In genomic region chr4:179095585-179096228, GRCh38 we compare ENCODE assay signal across 12 cellular contexts.
DNase-seq lines count a peak whose midpoint lies in the region; TF ChIP-seq lines count a peak whose summit lies in the region.
"Had no signal": no experiment of that assay in that cellular context is flagged by ENCODE, and none has a peak within 500 bp of the region (broad histone marks: within the 10 kb centered on the region; RNA-seq: fewer than 3 reads in every experiment).

No MANE protein-coding gene starts in this region.

- H3K9me3 ChIP-seq in mammary epithelial cell (replicated peaks; ENCODE audit: insufficient read depth, low read length) (peaks cover 6% of the 10 kb centered on the region), fibroblast of lung (ENCODE audit: control insufficient read depth, insufficient read depth, low read depth, low read length) (no peaks in the 10 kb centered on the region), testis (no peaks in the 10 kb centered on the region)
- H3K9me3 ChIP-seq: BLaER1 had no signal

- H3K4me3 ChIP-seq in mammary epithelial cell (replicated peaks in 1 of 3; ENCODE audit: insufficient read depth in 1 of 3, low read depth in 2 of 3, low read length in 3 of 3) (no peak overlapping the region), fibroblast of lung (replicated peaks in 1 of 4; ENCODE audit: control extremely low read depth in 1 of 4, insufficient read depth in 1 of 4, low read depth in 3 of 4, low read length in 4 of 4) (no peak overlapping the region), testis (no peak overlapping the region)
- H3K4me3 ChIP-seq: BLaER1 had no signal

- no peak overlapping the region for H3K4me3 Mint-ChIP-seq in MCF 10A (ENCODE audit: unreplicated experiment)
- H3K4me3 Mint-ChIP-seq: naive thymus-derived CD8-positive, alpha-beta T cell had no signal

- H3K27ac ChIP-seq in mammary epithelial cell (ENCODE audit: insufficient read depth, low read depth, low read length) (no peak overlapping the region), fibroblast of lung (ENCODE audit: insufficient read depth, low read length) (no peak overlapping the region), testis (no peak overlapping the region)
- H3K27ac ChIP-seq: BLaER1 had no signal

- H3K9ac ChIP-seq in mammary epithelial cell (ENCODE audit: insufficient read depth, low read length) (no peak overlapping the region), fibroblast of lung (ENCODE audit: insufficient read depth, low read length) (no peak overlapping the region)
- H3K9ac ChIP-seq: BLaER1 had no signal

- DNase-seq in MCF 10A (ENCODE audit: unreplicated experiment) (peak; percentile 70), mammary epithelial cell (no peak), RKO (ENCODE audit: low spot score) (peak; percentile 42), fibroblast of lung (ENCODE audit: low read depth in 2 of 2) (peak; percentile 46 to 72), testis (peak; percentile 67), HCEC 1CT (no peak), posterior vena cava (ENCODE audit: low spot score) (no peak)
- DNase-seq in activated CD4-positive, alpha-beta T cell treated with anti-CD3 and anti-CD28 coated beads for 1 hour = no peak
- DNase-seq: hippocampal formation; naive thymus-derived CD8-positive, alpha-beta T cell; stimulated activated naive CD8-positive, alpha-beta T cell treated with anti-CD3 and anti-CD28 coated beads, Interleukin-15, Interleukin-2, amounts not matched to agents 100 U/mL and 50 U/mL, for 24 hours had no signal

- H3K27me3 Mint-ChIP-seq in MCF 10A (ENCODE audit: insufficient read depth, unreplicated experiment) = no peaks in the 10 kb centered on the region
- H3K27me3 Mint-ChIP-seq: naive thymus-derived CD8-positive, alpha-beta T cell had no signal

- POLR2A ChIA-PET in MCF 10A (lab: Yijun Ruan, JAX) = no interaction called here

- H3K4me1 Mint-ChIP-seq in MCF 10A (ENCODE audit: insufficient read depth, unreplicated experiment) = no peaks in the 10 kb centered on the region
- H3K4me1 Mint-ChIP-seq: naive thymus-derived CD8-positive, alpha-beta T cell had no signal

- no TSS peak for BruUV-seq in MCF 10A (replicated peaks; lab: Mats Ljungman, UMichigan)
- no TSS peak for BruUV-seq in mammary epithelial cell (replicated peaks; lab: Mats Ljungman, UMichigan)

- intact Hi-C loops in MCF 10A (cut with micrococcal nuclease) (no loop called here), mammary epithelial cell (cut with micrococcal nuclease) (no loop called here), testis (cut with DNase I; ENCODE audit: low total_unique reads) (no loop called here), posterior vena cava (cut with DNase I) (no loop called here)

- dilution Hi-C loops in mammary epithelial cell (cut with HindIII; ENCODE audit: low sequenced_read_pairs) = no loop called here

- WGBS in mammary epithelial cell (ENCODE audit: low coverage, missing lambda C conversion rate) = 11% methylated on average over 4 of the region's 4 CpGs
- WGBS in testis, 2 donors = 17 to 31% methylated on average over 4 of the region's 4 CpGs

- no peak overlapping the region for H2AFZ ChIP-seq in mammary epithelial cell (ENCODE audit: low read depth, low read length)
- no peak overlapping the region for H2AFZ ChIP-seq in fibroblast of lung (ENCODE audit: low read length)

- H4K20me1 ChIP-seq in mammary epithelial cell (ENCODE audit: insufficient read depth, low read length) (no peaks in the 10 kb centered on the region), fibroblast of lung (ENCODE audit: control insufficient read depth, extremely low read depth, insufficient read depth, low read length) (no peaks in the 10 kb centered on the region)
- H4K20me1 ChIP-seq: BLaER1 had no signal

- TF ChIP-seq POLR2A in testis (IDR thresholded peaks at IDR 0.05) = no peak

- no peaks in the 10 kb centered on the region for H3K9me3 Mint-ChIP-seq in MCF 10A (ENCODE audit: unreplicated experiment)

- no peak overlapping the region for H3K4me2 ChIP-seq in mammary epithelial cell (ENCODE audit: insufficient read depth, low read depth, low read length)
- no peak overlapping the region for H3K4me2 ChIP-seq in fibroblast of lung (ENCODE audit: extremely low read depth, insufficient read depth, low read length)
- H3K4me2 ChIP-seq: BLaER1 had no signal

- H3K27ac Mint-ChIP-seq in MCF 10A (ENCODE audit: low read depth, unreplicated experiment) = no peak overlapping the region
- H3K27ac Mint-ChIP-seq: naive thymus-derived CD8-positive, alpha-beta T cell had no signal

- TF ChIP-seq CTCF in MCF 10A (IDR thresholded peaks at IDR 0.05; ENCODE audit: unreplicated experiment) (no peak), mammary epithelial cell (conservative IDR thresholded peaks at IDR 0.05 in 1 of 2, IDR thresholded peaks at IDR 0.05 in 1 of 2; ENCODE audit: extremely low read depth in 1 of 2, insufficient read depth in 1 of 2, low read depth in 1 of 2, low read length in 2 of 2) (no peak), fibroblast of lung (conservative IDR thresholded peaks at IDR 0.05 in 1 of 2, IDR thresholded peaks at IDR 0.05 in 1 of 2; ENCODE audit: low read depth in 1 of 2, low read length in 2 of 2) (no peak), testis (IDR thresholded peaks at IDR 0.05) (no peak)

- no peaks in the 10 kb centered on the region for H3K36me3 Mint-ChIP-seq in MCF 10A (ENCODE audit: insufficient read depth, unreplicated experiment)
- H3K36me3 Mint-ChIP-seq: naive thymus-derived CD8-positive, alpha-beta T cell had no signal

- in situ Hi-C loops in mammary epithelial cell (cut with MboI; ENCODE audit: low sequenced_read_pairs in 2 of 2) = no loop called here

- no peaks in the 10 kb centered on the region for H3K4me1 ChIP-seq in mammary epithelial cell (ENCODE audit: insufficient read depth, low read length)
- H3K4me1 ChIP-seq in fibroblast of lung (ENCODE audit: control insufficient read depth, extremely low read depth, insufficient read depth, low read length) = no peaks in the 10 kb centered on the region
- H3K4me1 ChIP-seq in testis = no peaks in the 10 kb centered on the region
- H3K4me1 ChIP-seq: BLaER1 had no signal

- CTCF ChIA-PET in MCF 10A (lab: Yijun Ruan, JAX) (interaction anchor here (0.6 kb wide), 3 partner anchors 53 to 1614 kb away, joined by 3 to 4 read pairs (median 3); no protein-coding TSS in a partner anchor), mammary epithelial cell (lab: Charles Lee; ENCODE audit: low non-redundant PET) (no interaction called here)

- H3K36me3 ChIP-seq in mammary epithelial cell (ENCODE audit: insufficient read depth, low read length) (no peaks in the 10 kb centered on the region), fibroblast of lung (ENCODE audit: control insufficient read depth, insufficient read depth, low read length) (no peaks in the 10 kb centered on the region), testis (ENCODE audit: low read depth, missing control alignments) (no peaks in the 10 kb centered on the region)
- H3K36me3 ChIP-seq: BLaER1 had no signal

- no peaks in the 10 kb centered on the region for H3K79me2 ChIP-seq in mammary epithelial cell (ENCODE audit: insufficient read depth, low read length)
- H3K79me2 ChIP-seq in fibroblast of lung (ENCODE audit: control insufficient read depth, insufficient read depth, low read length) = no peaks in the 10 kb centered on the region

- no peaks in the 10 kb centered on the region for H3K27me3 ChIP-seq in mammary epithelial cell (ENCODE audit: insufficient read depth, low read length)
- H3K27me3 ChIP-seq in fibroblast of lung (ENCODE audit: control insufficient read depth, insufficient read depth, low read length) = no peaks in the 10 kb centered on the region
- no peaks in the 10 kb centered on the region for H3K27me3 ChIP-seq in testis
- H3K27me3 ChIP-seq: BLaER1 had no signal

Comparison
In these comparisons a context has a peak if more than half of its experiments do, and no peak if none do; other contexts are left out.
1. DNase-seq: peak in MCF 10A (single experiment), RKO (single experiment), fibroblast of lung (2 of 2) and testis (single experiment); none in mammary epithelial cell (single experiment), HCEC 1CT (single experiment), posterior vena cava (single experiment) and activated CD4-positive, alpha-beta T cell treated with anti-CD3 and anti-CD28 coated beads for 1 hour (single experiment).